ENCODE assay signal across 9 cellular contexts in genomic region chr1:16613185-16614147, GRCh38. TPM values are rescaled to one million over a fixed set of nuclear protein-coding genes. Genes with fewer than 3 reads are reported as not detected.
DNase-seq lines count a peak whose midpoint lies in the region; ATAC-seq and TF ChIP-seq lines count a peak whose summit lies in the region.
"Had no signal": no experiment of that assay in that cellular context is flagged by ENCODE, and none has a peak within 500 bp of the region (broad histone marks: within the 10 kb centered on the region; RNA-seq: fewer than 3 reads in every experiment).

Gene NBPF1 (minus strand): TSS chr1:16613564.

- peaks cover 2 to 16% (median 4%) of the 10 kb centered on the region in 4 donors for H3K36me3 ChIP-seq in right lobe of liver

- H3K9me3 Mint-ChIP-seq in activated CD4-positive, alpha-beta memory T cell treated with anti-CD3 and anti-CD28 coated beads for 36 hours = no peaks in the 10 kb centered on the region
- H3K9me3 Mint-ChIP-seq: activated naive CD4-positive, alpha-beta T cell treated with anti-CD3 and anti-CD28 coated beads, Interleukin-2, amount 50 U/mL, for 24 hours had no signal

- TF ChIP-seq POLR2A in right lobe of liver (IDR thresholded peaks at IDR 0.05) = peak; percentile 93

- no peaks in the 10 kb centered on the region for H3K9me3 ChIP-seq in right lobe of liver

- no peak within 1 kb of the TSS for H3K27ac Mint-ChIP-seq in activated CD4-positive, alpha-beta memory T cell treated with anti-CD3 and anti-CD28 coated beads for 36 hours
- H3K27ac Mint-ChIP-seq: activated naive CD4-positive, alpha-beta T cell treated with anti-CD3 and anti-CD28 coated beads, Interleukin-2, amount 50 U/mL, for 24 hours had no signal

- no peaks in the 10 kb centered on the region for H3K36me3 Mint-ChIP-seq in activated CD4-positive, alpha-beta memory T cell treated with anti-CD3 and anti-CD28 coated beads for 36 hours
- H3K36me3 Mint-ChIP-seq: activated naive CD4-positive, alpha-beta T cell treated with anti-CD3 and anti-CD28 coated beads, Interleukin-2, amount 50 U/mL, for 24 hours had no signal

- H3K27ac ChIP-seq in C4-2B (peak within 1 kb of the TSS; percentile 82), right lobe of liver (peak within 1 kb of the TSS; percentile 46 to 85 (median 72))

- intact Hi-C loops in activated CD4-positive, alpha-beta memory T cell treated with anti-CD3 and anti-CD28 coated beads for 36 hours (cut with micrococcal nuclease) = loop anchor here (1.0 kb wide), 1 partner anchor 31 kb away; no protein-coding TSS in a partner anchor
- intact Hi-C loops in right lobe of liver (cut with DNase I) = no loop called here

- H3K4me1 ChIP-seq in right lobe of liver = peaks cover 0 to 27% (median 14%) of the 10 kb centered on the region in 4 donors

- peak; percentile 100 for DNase-seq in NCI-H748 (lab: John Stamatoyannopoulos, UW; ENCODE audit: unreplicated experiment)
- peak; percentile 91 for DNase-seq in activated CD4-positive, alpha-beta memory T cell treated with anti-CD3 and anti-CD28 coated beads for 36 hours
- DNase-seq in ecto neural progenitor cell (ENCODE audit: low spot score) = peak; percentile 100
- peak; percentile 98 to 100 (median 99) for DNase-seq in right lobe of liver
- peak; percentile 98 for DNase-seq in stimulated activated CD4-positive, alpha-beta T cell treated with anti-CD3 and anti-CD28 coated beads, Interleukin-4, amount 100 ng/mL, for 1 hour

- POLR2A ChIA-PET in activated CD4-positive, alpha-beta memory T cell treated with anti-CD3 and anti-CD28 coated beads for 36 hours (lab: Charles Lee) = interaction anchor here (1.2 kb wide), 1 partner anchor 292 kb away, joined by 6 read pairs; no protein-coding TSS in a partner anchor

- H3K27me3 ChIP-seq in right lobe of liver = no peaks in the 10 kb centered on the region

- peak; percentile 72 for ATAC-seq in GM19452 (IDR thresholded peaks at IDR 0.05; ENCODE audit: unreplicated experiment)
- peak; percentile 82 for ATAC-seq in HG03565 (IDR thresholded peaks at IDR 0.05; ENCODE audit: unreplicated experiment)
- peak; percentile 90 to 95 (median 92) for ATAC-seq in right lobe of liver

- under 1% methylated on average over 82 of the region's 82 CpGs for WGBS in right lobe of liver (ENCODE audit: insufficient coverage, low coverage, low lambda C conversion rate, missing lambda C conversion rate)

- H3K4me3 Mint-ChIP-seq in activated CD4-positive, alpha-beta memory T cell treated with anti-CD3 and anti-CD28 coated beads for 36 hours = no peak within 1 kb of the TSS
- H3K4me3 Mint-ChIP-seq: activated naive CD4-positive, alpha-beta T cell treated with anti-CD3 and anti-CD28 coated beads, Interleukin-2, amount 50 U/mL, for 24 hours had no signal

- peak within 1 kb of the TSS; percentile 64 to 86 (median 64) for H3K4me3 ChIP-seq in right lobe of liver

- H3K27me3 Mint-ChIP-seq in activated CD4-positive, alpha-beta memory T cell treated with anti-CD3 and anti-CD28 coated beads for 36 hours = no peaks in the 10 kb centered on the region
- H3K27me3 Mint-ChIP-seq: activated naive CD4-positive, alpha-beta T cell treated with anti-CD3 and anti-CD28 coated beads, Interleukin-2, amount 50 U/mL, for 24 hours had no signal

- TF ChIP-seq CTCF in C4-2B (conservative IDR thresholded peaks at IDR 0.05) = no peak
- no peak for TF ChIP-seq CTCF in right lobe of liver (IDR thresholded peaks at IDR 0.05)

- H3K4me1 Mint-ChIP-seq in activated CD4-positive, alpha-beta memory T cell treated with anti-CD3 and anti-CD28 coated beads for 36 hours (ENCODE audit: low read depth) = no peaks in the 10 kb centered on the region
- H3K4me1 Mint-ChIP-seq: activated naive CD4-positive, alpha-beta T cell treated with anti-CD3 and anti-CD28 coated beads, Interleukin-2, amount 50 U/mL, for 24 hours had no signal

- CTCF ChIA-PET in activated CD4-positive, alpha-beta memory T cell treated with anti-CD3 and anti-CD28 coated beads for 36 hours (lab: Charles Lee) = interaction anchor here (0.7 to 2.7 kb wide), 5 partner anchors 7 to 872 kb away, joined by 3 to 12 read pairs (median 3); no protein-coding TSS in a partner anchor

RNA-seq across cellular contexts. Expression of gene NBPF1, which starts in this region (rescaled TPM):
- total RNA-seq in activated CD4-positive, alpha-beta memory T cell treated with anti-CD3 and anti-CD28 coated beads for 36 hours = 1 to 10 TPM; 1.9 to 2.4 TPM
- total RNA-seq in right lobe of liver = 10 to 100 TPM; 22.7 to 30.7 (median 24.1) TPM

Comparison
In these comparisons a context has a peak if more than half of its experiments do, and no peak if none do; other contexts are left out.
1. Peak in every context shown above with its lines: DNase-seq, ATAC-seq, H3K4me3 ChIP-seq and H3K27ac ChIP-seq.
2. RNA of gene NBPF1 (total RNA-seq): 22.7 to 30.7 TPM in right lobe of liver; 1.9 to 2.4 TPM in activated CD4-positive, alpha-beta memory T cell treated with anti-CD3 and anti-CD28 coated beads for 36 hours; every median in the first group is over 4 times any median in the second.